ENCODE assay signal across 8 cellular contexts in the genomic region with DNA sequence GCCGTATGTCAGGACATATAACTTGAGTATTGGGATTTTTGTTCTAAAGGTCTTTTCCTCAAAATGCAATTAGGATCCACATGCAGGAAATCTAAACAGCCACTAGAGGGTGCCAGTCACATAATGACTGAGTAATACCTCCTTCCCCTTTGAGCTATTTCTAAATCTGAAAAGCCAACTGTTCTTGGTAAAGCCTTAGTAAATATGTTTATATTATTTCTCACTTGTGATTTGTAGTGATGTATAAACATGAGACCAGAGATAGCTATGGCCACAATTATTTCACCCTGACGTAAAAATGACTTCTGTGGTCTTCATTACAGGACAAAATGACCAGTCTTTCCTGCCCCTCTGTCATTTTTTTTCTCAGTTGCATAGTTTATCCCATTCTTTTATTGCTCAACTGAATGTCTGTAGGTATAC. TPM values are rescaled to one million over a fixed set of nuclear protein-coding genes. Genes with fewer than 3 reads are reported as not detected.
DNase-seq lines count a peak whose midpoint lies in the region; ATAC-seq, FAIRE-seq and TF ChIP-seq lines count a peak whose summit lies in the region.

No MANE protein-coding gene starts in this region.

- H3K9me3 ChIP-seq in OCI-LY3 (ENCODE audit: insufficient read depth, low read length) (no peaks in the 10 kb centered on the region), heart left ventricle (no peaks in the 10 kb centered on the region)

- H3K27me3 Mint-ChIP-seq in activated naive CD4-positive, alpha-beta T cell treated with anti-CD3 and anti-CD28 coated beads for 36 hours (ENCODE audit: low read depth), result no peaks in the 10 kb centered on the region

- DNase-seq in Right ventricle myocardium superior, result no peak
- DNase-seq in Right ventricle myocardium inferior (ENCODE audit: missing footprints), result no peak
- peak; percentile 39 for DNase-seq in HTR-8/SVneo (ENCODE audit: insufficient read length, low spot score)
- DNase-seq in activated naive CD4-positive, alpha-beta T cell treated with anti-CD3 and anti-CD28 coated beads for 36 hours, result peak; percentile 67
- peak in 2 of 5 donors; percentile 30 to 41 for DNase-seq in heart left ventricle
- DNase-seq in sciatic nerve (ENCODE audit: low spot score), result peak; percentile 65
- DNase-seq in GOT3 (lab: John Stamatoyannopoulos, UW), result no peak

- FAIRE-seq in HTR-8/SVneo (lab: Jason Lieb, UNC), result no peak

- H3K4me1 ChIP-seq in OCI-LY3 (ENCODE audit: low read length) (no peaks in the 10 kb centered on the region), heart left ventricle (peaks cover 0 to 5% (median 0%) of the 10 kb centered on the region in 12 donors)

- no peaks in the 10 kb centered on the region for H3K9me3 Mint-ChIP-seq in activated naive CD4-positive, alpha-beta T cell treated with anti-CD3 and anti-CD28 coated beads for 36 hours

- 29 to 36% (median 35%) methylated on average over 2 of the region's 2 CpGs for WGBS in heart left ventricle, 4 donors

- TF ChIP-seq CTCF in OCI-LY3 (IDR thresholded peaks at IDR 0.05; ENCODE audit: low read depth, low read length) (peak; percentile 83), heart left ventricle (IDR thresholded peaks at IDR 0.05) (peak; percentile 80 to 96 (median 90))

- H3K9ac ChIP-seq in OCI-LY3 (ENCODE audit: low read length), result no peak overlapping the region

- H3K27me3 ChIP-seq in OCI-LY3 (ENCODE audit: low read depth, low read length), result no peaks in the 10 kb centered on the region
- H3K27me3 ChIP-seq in heart left ventricle, result no peaks in the 10 kb centered on the region

- no peak overlapping the region for H3K27ac ChIP-seq in OCI-LY3 (ENCODE audit: low read length)
- H3K27ac ChIP-seq in heart left ventricle, result no peak overlapping the region

- H2AFZ ChIP-seq in OCI-LY3 (ENCODE audit: low read depth, low read length), result no peak overlapping the region

- no peak overlapping the region for H3K27ac Mint-ChIP-seq in activated naive CD4-positive, alpha-beta T cell treated with anti-CD3 and anti-CD28 coated beads for 36 hours

- CTCF ChIA-PET in activated naive CD4-positive, alpha-beta T cell treated with anti-CD3 and anti-CD28 coated beads for 36 hours (lab: Charles Lee), result interaction anchor here (0.6 to 2.2 kb wide), 49 partner anchors 8 to 1121 kb away, joined by 3 to 15 read pairs (median 5); partner anchors contain the start of gene DR1

- intact Hi-C loops in Right ventricle myocardium superior (cut with DNase I) (loop anchor here (10.0 kb wide), 1 partner anchor 540 kb away; no protein-coding TSS in a partner anchor), Right ventricle myocardium inferior (cut with DNase I) (loop anchor here (2.0 to 10.0 kb wide), 4 partner anchors 43 to 540 kb away; partner anchors contain the start of gene DR1), heart left ventricle (cut with DNase I) (loop anchor here (2.0 to 10.0 kb wide), 13 partner anchors 43 to 570 kb away; partner anchors contain the start of genes DR1 (in 2 of the 10) and DNTTIP2 (in 1 of the 10)), sciatic nerve (cut with DNase I) (no loop called here)
- intact Hi-C loops in activated naive CD4-positive, alpha-beta T cell treated with anti-CD3 and anti-CD28 coated beads for 36 hours (cut with micrococcal nuclease), result loop anchor here (1.0 to 2.0 kb wide), 8 partner anchors 42 to 540 kb away; partner anchors contain the start of gene MTF2

- ATAC-seq in Right ventricle myocardium superior (ENCODE audit: poor library complexity) (peak; percentile 52), Right ventricle myocardium inferior (no peak), heart left ventricle (peak in 3 of 4 donors; percentile 65 to 74 (median 70)), sciatic nerve (peak; percentile 67)

- peaks cover 2% of the 10 kb centered on the region for H3K36me3 Mint-ChIP-seq in activated naive CD4-positive, alpha-beta T cell treated with anti-CD3 and anti-CD28 coated beads for 36 hours (ENCODE audit: low read depth)

- H3K79me2 ChIP-seq in OCI-LY3 (ENCODE audit: low read length), result no peaks in the 10 kb centered on the region

- no peak overlapping the region for H3K4me3 ChIP-seq in OCI-LY3 (ENCODE audit: low read length)
- no peak overlapping the region for H3K4me3 ChIP-seq in heart left ventricle

- no peaks in the 10 kb centered on the region for H4K20me1 ChIP-seq in OCI-LY3 (ENCODE audit: insufficient read depth, low read length)

- H3K4me3 Mint-ChIP-seq in activated naive CD4-positive, alpha-beta T cell treated with anti-CD3 and anti-CD28 coated beads for 36 hours, result no peak overlapping the region

- H3K36me3 ChIP-seq in OCI-LY3 (replicated peaks; ENCODE audit: low read depth, low read length) (no peaks in the 10 kb centered on the region), heart left ventricle (peaks cover 0 to 25% (median 1%) of the 10 kb centered on the region in 9 donors)

- no peak overlapping the region for H3K4me2 ChIP-seq in OCI-LY3 (ENCODE audit: low read length)

- no peak for TF ChIP-seq POLR2A in heart left ventricle (IDR thresholded peaks at IDR 0.05)

- no peaks in the 10 kb centered on the region for H3K4me1 Mint-ChIP-seq in activated naive CD4-positive, alpha-beta T cell treated with anti-CD3 and anti-CD28 coated beads for 36 hours (ENCODE audit: low read depth)

RNA-seq across cellular contexts. Expression of gene DR1, which starts 41.0 kb away (rescaled TPM):
- total RNA-seq in Right ventricle myocardium superior (33.2 TPM), Right ventricle myocardium inferior (37.1 TPM), heart left ventricle (10 to 100 TPM; 21.6 to 45.1 (median 37.8) TPM), sciatic nerve (38.7 TPM)
- 10 to 100 TPM; 76.3 to 80.3 TPM for total RNA-seq in activated naive CD4-positive, alpha-beta T cell treated with anti-CD3 and anti-CD28 coated beads for 36 hours
- polyA plus RNA-seq in heart left ventricle, result 10 to 100 TPM in 1 of 2 donors, 1 to 10 TPM in 1; 4.6 to 29.3 TPM

Comparison
In these comparisons a context has a peak if more than half of its experiments do, and no peak if none do; other contexts are left out.
1. DNase-seq: peak in HTR-8/SVneo (single experiment), activated naive CD4-positive, alpha-beta T cell treated with anti-CD3 and anti-CD28 coated beads for 36 hours (single experiment) and sciatic nerve (single experiment); none in Right ventricle myocardium superior (single experiment), Right ventricle myocardium inferior (single experiment) and GOT3 (single experiment).